ENCODE assay signal across 8 cellular contexts in the genomic region with DNA sequence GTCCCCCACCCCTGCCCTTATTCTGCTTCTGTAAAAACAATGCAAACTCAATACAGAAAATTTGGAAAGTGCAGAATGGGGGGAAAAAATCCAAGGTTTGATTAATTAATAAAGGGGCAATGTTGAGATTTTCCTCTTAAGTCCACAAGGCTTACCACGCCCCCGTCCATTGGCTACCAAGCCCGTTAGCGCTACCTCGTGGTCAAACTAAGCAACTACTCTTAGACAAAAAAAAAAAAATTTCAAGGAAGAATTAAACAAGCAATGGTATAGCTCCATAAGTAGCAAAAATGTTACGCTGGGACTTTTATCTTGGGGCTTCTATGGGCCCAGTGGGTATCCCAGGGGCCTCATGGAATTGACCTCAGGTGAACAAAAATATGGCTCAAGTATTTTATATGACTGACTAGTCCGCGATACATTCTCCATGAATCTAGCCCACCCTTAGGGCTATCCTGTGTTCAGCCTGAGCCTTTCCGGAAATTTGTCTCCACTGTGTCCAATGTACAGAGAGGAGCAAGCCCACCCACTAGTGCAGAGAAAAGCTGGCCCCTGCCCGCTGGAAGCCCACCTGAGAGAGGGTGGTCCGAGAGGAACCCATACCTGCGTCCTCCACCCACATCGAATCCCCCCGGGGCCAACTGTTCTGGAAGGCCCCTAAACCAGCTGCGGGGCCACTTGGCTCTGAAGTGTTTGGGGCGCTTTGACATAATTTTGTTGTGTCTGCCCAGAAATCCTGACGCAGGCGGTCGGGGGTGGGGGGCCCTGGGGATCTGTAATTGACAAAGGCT. TPM values are rescaled to one million over a fixed set of nuclear protein-coding genes. Genes with fewer than 3 reads are reported as not detected.
A peak's percentile ranks its signal among the peaks of the same experiment; 100 is the strongest.
DNase-seq lines count a peak whose midpoint lies in the region; ATAC-seq and TF ChIP-seq lines count a peak whose summit lies in the region.

No MANE protein-coding gene starts in this region.

- no peaks in the 10 kb centered on the region for H3K27me3 ChIP-seq in GM06990 (replicated peaks; ENCODE audit: control insufficient read depth, insufficient read depth, low read length)
- H3K27me3 ChIP-seq in hepatocyte, result no peaks in the 10 kb centered on the region
- H3K27me3 ChIP-seq in smooth muscle cell (ENCODE audit: low read depth), result no peaks in the 10 kb centered on the region

- ATAC-seq in HG02678 (IDR thresholded peaks at IDR 0.05; ENCODE audit: unreplicated experiment), result no peak
- ATAC-seq in HG03196 (IDR thresholded peaks at IDR 0.05; ENCODE audit: unreplicated experiment), result no peak

- no peaks in the 10 kb centered on the region for H4K20me1 ChIP-seq in hepatocyte (ENCODE audit: insufficient read depth, poor library complexity, severe bottlenecking)
- no peaks in the 10 kb centered on the region for H4K20me1 ChIP-seq in smooth muscle cell (ENCODE audit: low read depth)

- in situ Hi-C loops in astrocyte of the spinal cord (cut with HindIII; ENCODE audit: low sequenced_read_pairs), result no loop called here

- H3F3A ChIP-seq in smooth muscle cell (ENCODE audit: low read depth), result no peaks in the 10 kb centered on the region

- no peak overlapping the region for H2AFZ ChIP-seq in hepatocyte
- no peak overlapping the region for H2AFZ ChIP-seq in smooth muscle cell (ENCODE audit: low read depth)

- H3K4me3 ChIP-seq in GM06990 (replicated peaks; ENCODE audit: low read depth, low read length) (no peak overlapping the region), astrocyte of the spinal cord (ENCODE audit: low read depth, low read length) (no peak overlapping the region), hepatocyte (no peak overlapping the region), smooth muscle cell (no peak overlapping the region)

- H3K27ac ChIP-seq in hepatocyte (no peak overlapping the region), smooth muscle cell (ENCODE audit: low read depth) (no peak overlapping the region)

- WGBS in hepatocyte (ENCODE audit: low lambda C conversion rate, missing lambda C conversion rate), result 58% methylated on average over 19 of the region's 19 CpGs
- WGBS in smooth muscle cell (ENCODE audit: low lambda C conversion rate), result 61% methylated on average over 19 of the region's 19 CpGs

- H3K4me2 ChIP-seq in hepatocyte (no peak overlapping the region), smooth muscle cell (no peak overlapping the region)

- no peaks in the 10 kb centered on the region for H3K4me1 ChIP-seq in hepatocyte (ENCODE audit: insufficient read depth)
- no peaks in the 10 kb centered on the region for H3K4me1 ChIP-seq in smooth muscle cell (ENCODE audit: low read depth)

- H3K9me3 ChIP-seq in hepatocyte (ENCODE audit: low read depth) (no peaks in the 10 kb centered on the region), smooth muscle cell (replicated peaks; ENCODE audit: low read depth) (no peaks in the 10 kb centered on the region)

- H3K36me3 ChIP-seq in GM06990 (ENCODE audit: control insufficient read depth, insufficient read depth, low read length), result no peaks in the 10 kb centered on the region
- no peaks in the 10 kb centered on the region for H3K36me3 ChIP-seq in hepatocyte (replicated peaks; ENCODE audit: insufficient read depth, low read depth)
- no peaks in the 10 kb centered on the region for H3K36me3 ChIP-seq in smooth muscle cell (ENCODE audit: low read depth)

- TF ChIP-seq CTCF in GM06990 (IDR thresholded peaks at IDR 0.05; ENCODE audit: insufficient read depth, low read length, poor library complexity, severe bottlenecking), result peak; percentile 74
- peak; percentile 76 for TF ChIP-seq CTCF in astrocyte of the spinal cord (IDR thresholded peaks at IDR 0.05; ENCODE audit: low read depth, low read length)
- peak; percentile 81 for TF ChIP-seq CTCF in hepatocyte (IDR thresholded peaks at IDR 0.05; ENCODE audit: poor library complexity)
- TF ChIP-seq CTCF in smooth muscle cell (IDR thresholded peaks at IDR 0.05; ENCODE audit: borderline replicate concordance, insufficient read depth, poor library complexity, severe bottlenecking), result peak; percentile 84

- no peak overlapping the region for H3K9ac ChIP-seq in smooth muscle cell (ENCODE audit: low read depth)

- no peaks in the 10 kb centered on the region for H3K79me2 ChIP-seq in hepatocyte
- no peaks in the 10 kb centered on the region for H3K79me2 ChIP-seq in smooth muscle cell (ENCODE audit: low read depth)

- no peak for DNase-seq in GM06990 (ENCODE audit: extremely low read depth, insufficient read length)
- peak; percentile 22 for DNase-seq in NCI-H128 (lab: John Stamatoyannopoulos, UW; ENCODE audit: unreplicated experiment)
- DNase-seq in SKM-1 treated with dmso at 0.1 percent for 144 hours (lab: John Stamatoyannopoulos, UW; ENCODE audit: unreplicated experiment), result peak; percentile 65
- peak; percentile 78 for DNase-seq in astrocyte of the spinal cord (ENCODE audit: low read depth, low spot score)
- DNase-seq in hepatocyte (ENCODE audit: low spot score), result peak; percentile 87
- no peak for DNase-seq in smooth muscle cell (lab: John Stamatoyannopoulos, UW; ENCODE audit: unreplicated experiment)

- H3K9me2 ChIP-seq in hepatocyte (replicated peaks; ENCODE audit: insufficient read depth), result no peaks in the 10 kb centered on the region

RNA-seq across cellular contexts. Expression of gene TEX2, which starts 19.1 kb away (rescaled TPM):
- total RNA-seq in hepatocyte (37.4 and 37.7 TPM in 2 replicates), smooth muscle cell (25.6 and 26.2 TPM in 2 replicates)
- polyA plus RNA-seq in hepatocyte (22.1 and 27.9 TPM in 2 replicates), smooth muscle cell (8.6 and 16.0 TPM in 2 replicates)

Comparison
In these comparisons a context has a peak if more than half of its experiments do, and no peak if none do; other contexts are left out.
1. DNase-seq: peak in NCI-H128 (single experiment), SKM-1 treated with dmso at 0.1 percent for 144 hours (single experiment), astrocyte of the spinal cord (single experiment) and hepatocyte (single experiment); none in GM06990 (single experiment) and smooth muscle cell (single experiment).
2. Peak in every context shown above with its lines, with median percentiles within 50 percentile points of each other: CTCF ChIP-seq.